Comparison of ENCODE assay signal across 8 cellular contexts in genomic region chr15:78950906-78951840, GRCh38. TPM values are rescaled to one million over a fixed set of nuclear protein-coding genes. Genes with fewer than 3 reads are reported as not detected.
A peak's percentile ranks its signal among the peaks of the same experiment; 100 is the strongest.
DNase-seq lines count a peak whose midpoint lies in the region; ATAC-seq lines count a peak whose summit lies in the region.

No MANE protein-coding gene starts in this region.

- ATAC-seq in left colon = peak; percentile 58
- no peak for ATAC-seq in HG03045 (IDR thresholded peaks at IDR 0.05; ENCODE audit: unreplicated experiment)

- in situ Hi-C loops in ACHN (cut with HindIII; ENCODE audit: low pct_ligation_motif_present, low pct_unique_long_range_greater_than_20kb, low sequenced_read_pairs) = no loop called here

- intact Hi-C loops in left colon (cut with DNase I, micrococcal nuclease) = no loop called here

- DNase-seq in ACHN = peak; percentile 24
- peak; percentile 42 for DNase-seq in HCEC 1CT
- peak; percentile 62 for DNase-seq in astrocyte of the hippocampus (ENCODE audit: low read depth, low spot score)
- no peak for DNase-seq in left colon
- no peak for DNase-seq in stimulated activated CD4-positive, alpha-beta T cell treated with anti-CD3 and anti-CD28 coated beads, Interleukin-2, amount 100 ng/mL, for 24 hours
- no peak for DNase-seq in GF-D8 (lab: John Stamatoyannopoulos, UW)
- DNase-seq in globus pallidus (ENCODE audit: low spot score) = no peak

RNA-seq across cellular contexts. Expression of gene CTSH, which starts 6.3 kb away (rescaled TPM):
- 10 to 100 TPM; 25.6 to 66.7 TPM for total RNA-seq in left colon

Comparison
In these comparisons a context has a peak if more than half of its experiments do, and no peak if none do; other contexts are left out.
1. DNase-seq: peak in ACHN (single experiment), HCEC 1CT (single experiment) and astrocyte of the hippocampus (single experiment); none in left colon (0 of 2), stimulated activated CD4-positive, alpha-beta T cell treated with anti-CD3 and anti-CD28 coated beads, Interleukin-2, amount 100 ng/mL, for 24 hours (0 of 2), GF-D8 (single experiment) and globus pallidus (single experiment).